Comparison of ENCODE assay signal across 25 cellular contexts in the genomic region with DNA sequence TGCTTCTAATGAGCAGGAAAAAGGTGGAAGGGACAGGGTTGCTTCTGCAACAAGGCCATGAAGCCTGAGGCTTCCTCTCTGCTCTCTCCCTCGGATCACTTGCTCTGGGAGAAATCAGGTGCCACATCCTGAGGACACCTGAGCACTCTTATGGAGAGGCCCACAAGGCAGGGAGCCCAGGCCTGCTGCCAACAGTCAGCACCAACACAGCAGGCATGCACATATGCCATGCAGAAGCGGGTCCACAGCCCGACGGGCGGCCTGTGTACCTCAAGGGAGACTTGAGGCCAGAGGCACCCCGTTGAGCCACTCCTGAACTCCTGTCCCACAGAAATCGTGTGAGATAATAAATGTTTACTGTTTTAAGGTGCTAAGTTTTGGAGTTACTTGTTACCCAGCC. TPM values are rescaled to one million over a fixed set of nuclear protein-coding genes. Genes with fewer than 3 reads are reported as not detected.
A peak's percentile ranks its signal among the peaks of the same experiment; 100 is the strongest.
DNase-seq lines count a peak whose midpoint lies in the region; ATAC-seq and TF ChIP-seq lines count a peak whose summit lies in the region.
"Had no signal": no experiment of that assay in that cellular context is flagged by ENCODE, and none has a peak within 500 bp of the region (broad histone marks: within the 10 kb centered on the region; RNA-seq: fewer than 3 reads in every experiment).

No MANE protein-coding gene starts in this region.

- no peak for ATAC-seq in left cardiac atrium
- ATAC-seq in mucosa of descending colon: no peak
- no peak for ATAC-seq in GM19351 (IDR thresholded peaks at IDR 0.05; ENCODE audit: unreplicated experiment)
- no peak for ATAC-seq in GM18519 (IDR thresholded peaks at IDR 0.05; ENCODE audit: low FRiP score, unreplicated experiment)
- ATAC-seq: GM23338 had no signal

- TF ChIP-seq CTCF in left ventricle myocardium inferior (IDR thresholded peaks at IDR 0.05; ENCODE audit: borderline replicate concordance) (no peak), mucosa of descending colon (IDR thresholded peaks at IDR 0.05) (no peak)

- H3K27ac ChIP-seq in left ventricle myocardium inferior (replicated peaks): no peak overlapping the region
- H3K27ac ChIP-seq: PC-9 had no signal

- no peak overlapping the region for H3K4me3 ChIP-seq in left ventricle myocardium inferior
- H3K4me3 ChIP-seq in mucosa of descending colon: no peak overlapping the region
- H3K4me3 ChIP-seq: GM23338, PC-9 had no signal

- H3K36me3 ChIP-seq in left ventricle myocardium inferior (peaks cover 46% of the 10 kb centered on the region), mucosa of descending colon (ENCODE audit: low read depth) (no peaks in the 10 kb centered on the region)

- intact Hi-C loops in left cardiac atrium (cut with DNase I): loop anchor here in 1 of 2 donors (10.0 kb wide), 1 partner anchor 63 kb away; the partner anchor contains the start of gene BIK
- intact Hi-C loops in left ventricle myocardium inferior (cut with micrococcal nuclease): no loop called here
- intact Hi-C loops in mucosa of descending colon (cut with DNase I, micrococcal nuclease): no loop called here

- DNase-seq in left cardiac atrium: peak; percentile 13
- no peak for DNase-seq in left ventricle myocardium inferior
- peak; percentile 27 for DNase-seq in NCI-H69 (lab: John Stamatoyannopoulos, UW)
- DNase-seq in mucosa of descending colon: peak in 2 of 3 donors; percentile 25 to 43
- no peak for DNase-seq in DMS79 (lab: John Stamatoyannopoulos, UW)
- no peak for DNase-seq in activated T-cell treated with anti-CD3 and anti-CD28 coated beads, Interleukin-2, amount 50 U/mL, for 48 hours
- DNase-seq: 8988T; ACHN; BE2C; Calu3; CD8-positive, alpha-beta memory T cell; DND-41; H9; HFFc6; KBM-7; NCI-H1417 treated with DMSO at 0.1 percent for 48 hours; NCI-H1694 treated with DMSO at 0.1 percent for 48 hours; NCI-H2081; NCI-H446; NCI-H526; PC-9; SHP77 treated with DMSO at 0.1 percent for 48 hours had no signal

- no peaks in the 10 kb centered on the region for H3K27me3 ChIP-seq in left ventricle myocardium inferior (ENCODE audit: low read depth)
- H3K27me3 ChIP-seq: BE2C had no signal

- H3K9me3 ChIP-seq in left ventricle myocardium inferior (replicated peaks) (no peaks in the 10 kb centered on the region), mucosa of descending colon (no peaks in the 10 kb centered on the region)
- H3K9me3 ChIP-seq: BE2C had no signal

- H3K4me1 ChIP-seq in left ventricle myocardium inferior (no peaks in the 10 kb centered on the region), mucosa of descending colon (ENCODE audit: low read depth) (no peaks in the 10 kb centered on the region)
- H3K4me1 ChIP-seq: BE2C had no signal

RNA-seq across cellular contexts. Expression of gene TTLL12, which starts 9.5 kb away (rescaled TPM):
- total RNA-seq in left cardiac atrium: 10 to 100 TPM in 1 of 2 donors, 1 to 10 TPM in 1; 9.3 to 10.3 TPM
- total RNA-seq in left ventricle myocardium inferior: 12.6 TPM
- total RNA-seq in mucosa of descending colon: 10 to 100 TPM; 47.6 to 95.2 (median 90.1) TPM

RNA-seq across cellular contexts. Expression of gene TSPO, which starts 26.1 kb away (rescaled TPM):
- total RNA-seq in left cardiac atrium (100 to 1,000 TPM in 1 of 2 donors, 10 to 100 TPM in 1; 96.2 to 147 TPM), left ventricle myocardium inferior (128 TPM), mucosa of descending colon (100 to 1,000 TPM; 134 to 281 (median 236) TPM)

RNA-seq across cellular contexts. Expression of gene MCAT, which starts 34.3 kb away (rescaled TPM):
- total RNA-seq in left cardiac atrium: 10 to 100 TPM; 10.4 to 12.7 TPM
- 16.4 TPM for total RNA-seq in left ventricle myocardium inferior
- total RNA-seq in mucosa of descending colon: 10 to 100 TPM; 16.1 to 18.8 (median 17.0) TPM

Comparison
In these comparisons a context has a peak if more than half of its experiments do, and no peak if none do; other contexts are left out.
1. DNase-seq: peak in left cardiac atrium (single experiment), NCI-H69 (single experiment) and mucosa of descending colon (2 of 3); none in left ventricle myocardium inferior (single experiment), DMS79 (single experiment) and activated T-cell treated with anti-CD3 and anti-CD28 coated beads, Interleukin-2, amount 50 U/mL, for 48 hours (0 of 2).